In the genomic region with DNA sequence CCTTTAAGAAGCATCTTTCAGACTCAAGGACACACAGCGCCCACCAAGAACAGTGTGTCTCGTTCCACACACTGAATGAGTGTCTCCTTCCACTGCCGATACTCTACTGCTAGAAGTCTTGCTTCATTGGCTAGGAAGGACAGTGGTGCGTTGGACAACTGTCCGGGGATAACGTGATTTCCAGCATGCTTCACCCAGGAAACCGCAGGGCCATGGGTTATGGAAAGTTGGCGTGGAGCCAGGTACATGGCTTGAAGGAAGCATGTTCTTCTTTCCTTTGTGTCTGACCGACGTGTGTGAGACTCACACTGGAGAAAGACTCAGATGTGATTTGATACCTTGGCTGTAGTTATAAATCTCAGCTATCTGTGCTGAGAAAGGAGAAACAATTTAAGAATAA, we compare ENCODE assay signal across 12 cellular contexts.
A peak's percentile ranks its signal among the peaks of the same experiment; 100 is the strongest.
DNase-seq lines count a peak whose midpoint lies in the region; ATAC-seq and TF ChIP-seq lines count a peak whose summit lies in the region.
"Had no signal": no experiment of that assay in that cellular context is flagged by ENCODE, and none has a peak within 500 bp of the region (broad histone marks: within the 10 kb centered on the region; RNA-seq: fewer than 3 reads in every experiment).

No MANE protein-coding gene starts in this region.

- H3K27ac ChIP-seq in ascending aorta (peak overlapping the region; percentile 8 to 30), right cardiac atrium (ENCODE audit: low read length) (no peak overlapping the region), gastrocnemius medialis (peak overlapping the region in 2 of 4 donors; percentile 43 to 47)

- TF ChIP-seq POLR2A in gastrocnemius medialis (IDR thresholded peaks at IDR 0.05), result no peak

- H3K4me3 Mint-ChIP-seq in activated naive CD8-positive, alpha-beta T cell treated with anti-CD3 and anti-CD28 coated beads for 36 hours, result no peak overlapping the region

- TF ChIP-seq CTCF in ascending aorta (IDR thresholded peaks at IDR 0.05) (no peak), gastrocnemius medialis (IDR thresholded peaks at IDR 0.05 in 4 of 5, conservative IDR thresholded peaks at IDR 0.05 in 1 of 5) (no peak)

- H3K27me3 ChIP-seq in ascending aorta (no peaks in the 10 kb centered on the region), right cardiac atrium (ENCODE audit: control insufficient read depth, insufficient read depth) (no peaks in the 10 kb centered on the region), gastrocnemius medialis (no peaks in the 10 kb centered on the region)

- no peaks in the 10 kb centered on the region for H3K9me3 Mint-ChIP-seq in activated naive CD8-positive, alpha-beta T cell treated with anti-CD3 and anti-CD28 coated beads for 36 hours

- no peak overlapping the region for H3K27ac Mint-ChIP-seq in activated naive CD8-positive, alpha-beta T cell treated with anti-CD3 and anti-CD28 coated beads for 36 hours

- intact Hi-C loops in ascending aorta (cut with DNase I), result no loop called here
- intact Hi-C loops in right cardiac atrium (cut with DNase I), result no loop called here
- intact Hi-C loops in gastrocnemius medialis (cut with DNase I; ENCODE audit: low total_unique reads), result no loop called here

- no peaks in the 10 kb centered on the region for H3K9me3 ChIP-seq in ascending aorta
- no peaks in the 10 kb centered on the region for H3K9me3 ChIP-seq in right cardiac atrium (ENCODE audit: control insufficient read depth, low read length)
- H3K9me3 ChIP-seq in gastrocnemius medialis, result no peaks in the 10 kb centered on the region

- in situ Hi-C loops in gastrocnemius medialis (cut with MboI; ENCODE audit: low sequenced_read_pairs in 4 of 4), result no loop called here

- H3K4me1 Mint-ChIP-seq in activated naive CD8-positive, alpha-beta T cell treated with anti-CD3 and anti-CD28 coated beads for 36 hours, result no peaks in the 10 kb centered on the region

- DNase-seq in HK-2 (ENCODE audit: unreplicated experiment) (peak; percentile 27), ascending aorta (ENCODE audit: low spot score in 2 of 2) (peak in 1 of 2 donors; percentile 82), right cardiac atrium (peak; percentile 57 to 82 (median 79)), gastrocnemius medialis (peak; percentile 40 to 62), D341Med (ENCODE audit: low spot score) (no peak), GM19238 (ENCODE audit: insufficient read length, low spot score) (no peak)
- DNase-seq in activated naive CD8-positive, alpha-beta T cell treated with anti-CD3 and anti-CD28 coated beads for 36 hours, result no peak
- DNase-seq in activated naive CD4-positive, alpha-beta T cell (lab: John Stamatoyannopoulos, UW), result no peak
- DNase-seq: activated T-cell treated with anti-CD3 and anti-CD28 coated beads for 4 hours, MV-4-11, NCI-H510A had no signal

- no peaks in the 10 kb centered on the region for H3K36me3 Mint-ChIP-seq in activated naive CD8-positive, alpha-beta T cell treated with anti-CD3 and anti-CD28 coated beads for 36 hours

- peak; percentile 52 to 67 for ATAC-seq in right cardiac atrium
- ATAC-seq in gastrocnemius medialis, result peak; percentile 73 to 84
- ATAC-seq: Panc1 had no signal

- peaks cover 0 to 7% of the 10 kb centered on the region in 2 donors for H3K4me1 ChIP-seq in ascending aorta
- H3K4me1 ChIP-seq in right cardiac atrium (ENCODE audit: control insufficient read depth, insufficient read depth, low read length), result no peaks in the 10 kb centered on the region
- H3K4me1 ChIP-seq in gastrocnemius medialis, result no peaks in the 10 kb centered on the region

- 39% methylated on average over 10 of the region's 10 CpGs for WGBS in right cardiac atrium

- H3K4me3 ChIP-seq in ascending aorta (no peak overlapping the region), right cardiac atrium (ENCODE audit: low read length) (no peak overlapping the region), gastrocnemius medialis (no peak overlapping the region)

- H3K36me3 ChIP-seq in ascending aorta (peaks cover 10 to 17% of the 10 kb centered on the region in 2 donors), gastrocnemius medialis (no peaks in the 10 kb centered on the region)

- H3K27me3 Mint-ChIP-seq in activated naive CD8-positive, alpha-beta T cell treated with anti-CD3 and anti-CD28 coated beads for 36 hours, result no peaks in the 10 kb centered on the region

Comparison
In these comparisons a context has a peak if more than half of its experiments do, and no peak if none do; other contexts are left out.
1. DNase-seq: peak in HK-2 (single experiment), right cardiac atrium (3 of 3) and gastrocnemius medialis (2 of 2); none in activated naive CD8-positive, alpha-beta T cell treated with anti-CD3 and anti-CD28 coated beads for 36 hours (single experiment), D341Med (single experiment), GM19238 (single experiment) and activated naive CD4-positive, alpha-beta T cell (0 of 4).